ENCODE assay signal across 1 cellular context in the genomic region with DNA sequence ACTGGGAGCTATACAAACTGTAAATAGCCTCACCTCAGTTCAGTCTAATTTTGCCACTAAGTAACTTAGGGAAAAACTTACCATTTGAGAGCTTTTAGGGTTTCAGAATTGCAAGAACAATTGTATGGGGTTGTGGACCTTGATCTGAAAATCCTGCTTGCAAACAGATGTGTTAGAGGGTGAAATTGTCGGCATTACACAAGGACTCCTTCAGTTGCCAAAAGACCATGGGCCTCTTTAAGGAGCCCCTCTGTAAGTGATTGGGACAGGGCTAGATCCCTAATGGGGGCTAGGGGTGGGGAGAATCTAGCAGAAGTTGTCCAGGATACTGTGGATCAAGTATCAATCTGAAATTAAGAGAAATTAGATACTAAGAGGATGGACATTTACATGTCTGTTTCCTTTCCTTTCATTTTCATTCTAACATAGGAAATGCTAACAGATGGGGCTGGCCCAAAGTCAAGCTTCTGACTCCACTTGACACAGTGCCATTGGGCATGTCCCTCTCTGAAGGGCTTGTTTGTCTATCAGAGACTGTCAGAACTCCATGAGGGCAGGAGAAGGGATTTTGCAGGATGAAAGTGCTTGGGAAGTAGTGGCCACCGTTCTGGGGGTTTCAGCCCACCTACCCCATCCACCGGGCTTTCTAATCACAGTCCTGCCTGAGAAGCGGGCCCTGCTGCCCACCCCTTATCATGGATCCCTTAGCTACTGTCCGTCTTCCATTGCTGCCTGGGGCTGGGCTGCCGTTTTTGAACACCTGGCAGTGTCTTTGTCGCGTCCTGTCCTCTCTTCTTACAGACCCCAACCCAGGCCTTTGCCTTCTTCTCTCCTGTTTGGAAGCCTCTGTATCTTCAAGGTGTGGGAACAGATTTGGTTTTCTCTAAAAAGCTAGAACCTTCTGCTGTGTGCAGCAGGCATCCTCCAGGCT.
TF ChIP-seq lines count a peak whose summit lies in the region.

No MANE protein-coding gene starts in this region.

TF ChIP-seq in H1, 55 proteins besides CTCF, POLR2A, EP300 and RAD21:
- TF ChIP-seq RFX5 (IDR thresholded peaks at IDR 0.05; ENCODE audit: borderline replicate concordance, low read depth, low read length) (no peak), ASH2L (IDR thresholded peaks at IDR 0.05; ENCODE audit: low read length) (no peak), PHF8 (conservative IDR thresholded peaks at IDR 0.05; ENCODE audit: low read depth, low read length) (no peak)
